Comparison of ENCODE assay signal across 8 cellular contexts in genomic region chr2:215436705-215437570, GRCh38. TPM values are rescaled to one million over a fixed set of nuclear protein-coding genes. Genes with fewer than 3 reads are reported as not detected.
DNase-seq lines count a peak whose midpoint lies in the region; ATAC-seq and TF ChIP-seq lines count a peak whose summit lies in the region.

No MANE protein-coding gene starts in this region.

- peaks cover 20% of the 10 kb centered on the region for H3K4me1 Mint-ChIP-seq in activated T-cell treated with anti-CD3 and anti-CD28 coated beads, Interleukin-2, amount 50 U/mL, for 4 hours (ENCODE audit: low read depth)

- peaks cover 0 to 18% (median 4%) of the 10 kb centered on the region in 9 donors for H3K36me3 ChIP-seq in heart right ventricle
- no peaks in the 10 kb centered on the region for H3K36me3 ChIP-seq in gastrocnemius medialis

- ATAC-seq in HG02610 (IDR thresholded peaks at IDR 0.05; ENCODE audit: unreplicated experiment) (peak; percentile 20), heart right ventricle (peak in 5 of 8 donors; percentile 10 to 40 (median 14)), gastrocnemius medialis (peak in 1 of 2 donors; percentile 13)
- peak in 1 of 2 donors; percentile 10 for ATAC-seq in activated T-cell treated with anti-CD3 and anti-CD28 coated beads, Interleukin-2, amount 50 U/mL, for 4 hours

- TF ChIP-seq POLR2A in gastrocnemius medialis (IDR thresholded peaks at IDR 0.05): peak in 1 of 2 donors; percentile 4

- H3K9me3 Mint-ChIP-seq in activated T-cell treated with anti-CD3 and anti-CD28 coated beads, Interleukin-2, amount 50 U/mL, for 4 hours: no peaks in the 10 kb centered on the region

- WGBS in heart right ventricle, 2 donors: 10 to 11% methylated on average over 22 of the region's 22 CpGs

- peak; percentile 36 for DNase-seq in EL
- DNase-seq in activated T-cell treated with anti-CD3 and anti-CD28 coated beads, Interleukin-2, amount 50 U/mL, for 4 hours: no peak
- DNase-seq in heart right ventricle: no peak
- no peak for DNase-seq in gastrocnemius medialis
- no peak for DNase-seq in NCI-H146 (lab: John Stamatoyannopoulos, UW)
- DNase-seq in NCI-H510A (lab: John Stamatoyannopoulos, UW): no peak
- no peak for DNase-seq in NCI-H2081 treated with DMSO at 0.1 percent for 48 hours (lab: John Stamatoyannopoulos, UW)

- H3K4me3 ChIP-seq in heart right ventricle: peak overlapping the region; percentile 42 to 77 (median 64)
- peak overlapping the region; percentile 62 to 65 (median 63) for H3K4me3 ChIP-seq in gastrocnemius medialis

- TF ChIP-seq CTCF in heart right ventricle (IDR thresholded peaks at IDR 0.05): no peak
- no peak for TF ChIP-seq CTCF in gastrocnemius medialis (IDR thresholded peaks at IDR 0.05 in 4 of 5, conservative IDR thresholded peaks at IDR 0.05 in 1 of 5)

- intact Hi-C loops in heart right ventricle (cut with DNase I): loop anchor here in 3 of 10 donors (5.0 to 10.0 kb wide), 4 partner anchors 398 to 485 kb away; no protein-coding TSS in a partner anchor
- intact Hi-C loops in gastrocnemius medialis (cut with DNase I; ENCODE audit: low total_unique reads): loop anchor here (5.0 to 10.0 kb wide), 2 partner anchors 40 to 622 kb away; no protein-coding TSS in a partner anchor

- H3K36me3 Mint-ChIP-seq in activated T-cell treated with anti-CD3 and anti-CD28 coated beads, Interleukin-2, amount 50 U/mL, for 4 hours (ENCODE audit: insufficient read depth): no peaks in the 10 kb centered on the region

- peaks cover 65% of the 10 kb centered on the region for H3K27me3 Mint-ChIP-seq in activated T-cell treated with anti-CD3 and anti-CD28 coated beads, Interleukin-2, amount 50 U/mL, for 4 hours (ENCODE audit: low read depth)

- H3K4me3 Mint-ChIP-seq in activated T-cell treated with anti-CD3 and anti-CD28 coated beads, Interleukin-2, amount 50 U/mL, for 4 hours: peak overlapping the region; percentile 77

- H3K27me3 ChIP-seq in heart right ventricle (peaks cover 0 to 67% (median 4%) of the 10 kb centered on the region in 7 donors), gastrocnemius medialis (peaks cover 10 to 42% (median 17%) of the 10 kb centered on the region in 3 donors)

- peaks cover 0 to 25% (median 0%) of the 10 kb centered on the region in 9 donors for H3K4me1 ChIP-seq in heart right ventricle
- peaks cover 5 to 10% of the 10 kb centered on the region in 2 donors for H3K4me1 ChIP-seq in gastrocnemius medialis

- H3K9me3 ChIP-seq in heart right ventricle: no peaks in the 10 kb centered on the region
- no peaks in the 10 kb centered on the region for H3K9me3 ChIP-seq in gastrocnemius medialis

- in situ Hi-C loops in gastrocnemius medialis (cut with MboI; ENCODE audit: low sequenced_read_pairs in 4 of 4): no loop called here

- peak overlapping the region; percentile 85 to 99 (median 90) for H3K27ac ChIP-seq in heart right ventricle
- peak overlapping the region; percentile 73 to 89 (median 79) for H3K27ac ChIP-seq in gastrocnemius medialis

RNA-seq across cellular contexts. Expression of gene FN1, which starts 1.1 kb away (rescaled TPM):
- total RNA-seq in activated T-cell treated with anti-CD3 and anti-CD28 coated beads, Interleukin-2, amount 50 U/mL, for 4 hours: 1 to 10 TPM; 3.0 to 4.6 (median 3.9) TPM
- total RNA-seq in heart right ventricle (100 to 1,000 TPM in 8 of 10 donors, 10 to 100 TPM in 2; 67.8 to 888 (median 136) TPM), gastrocnemius medialis (100 to 1,000 TPM in 1 of 4 donors, 10 to 100 TPM in 3; 24.8 to 341 (median 58.6) TPM)
- 100 to 1,000 TPM in 1 of 2 donors, 10 to 100 TPM in 1; 72.7 to 802 TPM for polyA plus RNA-seq in heart right ventricle

Comparison
In these comparisons a context has a peak if more than half of its experiments do, and no peak if none do; other contexts are left out.
1. RNA of gene FN1, which starts 1.1 kb away (total RNA-seq): 67.8 to 888 TPM in heart right ventricle and 24.8 to 341 TPM in gastrocnemius medialis; 3.0 to 4.6 TPM in activated T-cell treated with anti-CD3 and anti-CD28 coated beads, Interleukin-2, amount 50 U/mL, for 4 hours; every median in the first group is over 4 times any median in the second.